ENCODE assay signal across 1 cellular context in genomic region chr4:48781968-48782367, GRCh38.
TF ChIP-seq lines count a peak whose summit lies in the region.

No MANE protein-coding gene starts in this region.

TF ChIP-seq in GM12878, 131 proteins besides CTCF, POLR2A, EP300 and RAD21:
- TF ChIP-seq TCF7 (IDR thresholded peaks at IDR 0.05; ENCODE audit: borderline replicate concordance) = no peak
- no peak for TF ChIP-seq ZSCAN29 (IDR thresholded peaks at IDR 0.05)
- TF ChIP-seq ZNF24 (IDR thresholded peaks at IDR 0.05) = no peak
- no peak for TF ChIP-seq RFX5 (IDR thresholded peaks at IDR 0.05; ENCODE audit: low read depth, low read length)
- no peak for TF ChIP-seq SRF (IDR thresholded peaks at IDR 0.05; ENCODE audit: low read depth in 2 of 2, low read length in 2 of 2)
- TF ChIP-seq CEBPB (IDR thresholded peaks at IDR 0.05; ENCODE audit: borderline replicate concordance in 1 of 2, low read depth in 2 of 2, low read length in 2 of 2) = no peak
- no peak for TF ChIP-seq ZNF622 (IDR thresholded peaks at IDR 0.05)
- TF ChIP-seq IRF3 (IDR thresholded peaks at IDR 0.05) = no peak
- TF ChIP-seq SUPT20H (IDR thresholded peaks at IDR 0.05; ENCODE audit: borderline replicate concordance, control insufficient read depth, low read depth, low read length) = no peak
- no peak for TF ChIP-seq KLF5 (IDR thresholded peaks at IDR 0.05; ENCODE audit: partially characterized antibody)
- no peak for TF ChIP-seq TBL1XR1 (IDR thresholded peaks at IDR 0.05; ENCODE audit: low read depth, low read length)
- TF ChIP-seq ATF2 (IDR thresholded peaks at IDR 0.05; ENCODE audit: low read length) = no peak
- TF ChIP-seq, protein P1, sequence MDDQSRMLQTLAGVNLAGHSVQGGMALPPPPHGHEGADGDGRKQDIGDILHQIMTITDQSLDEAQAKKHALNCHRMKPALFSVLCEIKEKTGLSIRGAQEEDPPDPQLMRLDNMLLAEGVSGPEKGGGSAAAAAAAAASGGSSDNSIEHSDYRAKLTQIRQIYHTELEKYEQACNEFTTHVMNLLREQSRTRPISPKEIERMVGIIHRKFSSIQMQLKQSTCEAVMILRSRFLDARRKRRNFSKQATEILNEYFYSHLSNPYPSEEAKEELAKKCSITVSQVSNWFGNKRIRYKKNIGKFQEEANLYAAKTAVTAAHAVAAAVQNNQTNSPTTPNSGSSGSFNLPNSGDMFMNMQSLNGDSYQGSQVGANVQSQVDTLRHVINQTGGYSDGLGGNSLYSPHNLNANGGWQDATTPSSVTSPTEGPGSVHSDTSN (IDR thresholded peaks at IDR 0.05; ENCODE audit: insufficient replicate concordance, low read depth, low read length) = no peak
- no peak for TF ChIP-seq ESRRA (IDR thresholded peaks at IDR 0.05; ENCODE audit: low read length)
- no peak for TF ChIP-seq ZZZ3 (IDR thresholded peaks at IDR 0.05; ENCODE audit: control insufficient read depth, insufficient read length, low read depth)
- TF ChIP-seq YBX1 (IDR thresholded peaks at IDR 0.05) = no peak
- no peak for TF ChIP-seq ZBTB4 (CRISPR knock-in tag; IDR thresholded peaks at IDR 0.05)
